In genomic region chr18:36186461-36187137, GRCh38 we compare ENCODE assay signal across 8 cellular contexts. TPM values are rescaled to one million over a fixed set of nuclear protein-coding genes. Genes with fewer than 3 reads are reported as not detected.
DNase-seq lines count a peak whose midpoint lies in the region; ATAC-seq, FAIRE-seq and TF ChIP-seq lines count a peak whose summit lies in the region.

No MANE protein-coding gene starts in this region.

- H3K4me3 ChIP-seq in GM06990 (replicated peaks; ENCODE audit: low read depth, low read length) (peak overlapping the region; percentile 65), KMS-11 (IDR thresholded peaks at IDR 0.05; ENCODE audit: insufficient read depth, low read depth, low read length) (no peak overlapping the region), astrocyte (ENCODE audit: insufficient read depth, low read depth, low read length) (peak overlapping the region; percentile 94)

- peak; percentile 20 for DNase-seq in GM06990 (ENCODE audit: extremely low read depth, insufficient read length)
- no peak for DNase-seq in astrocyte (ENCODE audit: low read depth)
- peak; percentile 50 for DNase-seq in iPS-NIHi11 (ENCODE audit: low spot score)
- no peak for DNase-seq in DMS114 treated with DMSO at 0.1 percent for 48 hours (lab: John Stamatoyannopoulos, UW; ENCODE audit: unreplicated experiment)
- DNase-seq in GM12892 (ENCODE audit: insufficient read length): no peak

- TF ChIP-seq CTCF in GM06990 (IDR thresholded peaks at IDR 0.05; ENCODE audit: insufficient read depth, low read length, poor library complexity, severe bottlenecking) (no peak), KMS-11 (conservative IDR thresholded peaks at IDR 0.05; ENCODE audit: low read depth, low read length) (no peak), astrocyte (IDR thresholded peaks at IDR 0.05; ENCODE audit: insufficient read depth, low read depth, low read length) (no peak)

- no peaks in the 10 kb centered on the region for H3K9me3 ChIP-seq in astrocyte (ENCODE audit: insufficient read depth, low read depth, low read length)

- H3K36me3 ChIP-seq in GM06990 (ENCODE audit: control insufficient read depth, insufficient read depth, low read length) (no peaks in the 10 kb centered on the region), KMS-11 (ENCODE audit: insufficient read depth) (no peaks in the 10 kb centered on the region), astrocyte (ENCODE audit: insufficient read depth, low read length) (no peaks in the 10 kb centered on the region)

- peaks cover 3% of the 10 kb centered on the region for H3K4me1 ChIP-seq in KMS-11 (ENCODE audit: low read depth, poor library complexity, severe bottlenecking)
- H3K4me1 ChIP-seq in astrocyte (ENCODE audit: insufficient read depth, low read length): peaks cover 9% of the 10 kb centered on the region

- H3K4me2 ChIP-seq in KMS-11 (peak overlapping the region; percentile 75), astrocyte (ENCODE audit: low read length) (peak overlapping the region; percentile 99)

- H3K27me3 ChIP-seq in GM06990 (replicated peaks; ENCODE audit: control insufficient read depth, insufficient read depth, low read length): no peaks in the 10 kb centered on the region
- no peaks in the 10 kb centered on the region; the same call in 1 of the 2 replicates for H3K27me3 ChIP-seq in KMS-11 (ENCODE audit: insufficient read depth, low read depth)
- no peaks in the 10 kb centered on the region for H3K27me3 ChIP-seq in astrocyte (ENCODE audit: insufficient read depth, low read length)

- no peaks in the 10 kb centered on the region for H3K9me3 Mint-ChIP-seq in astrocyte (ENCODE audit: unreplicated experiment)
- no peaks in the 10 kb centered on the region for H3K9me3 Mint-ChIP-seq in stimulated activated memory B cell treated with anti-CD40 and anti-IgM and Interleukin-4, amounts not matched to agents 10 μg/mL and 1 μg/mL and 100 μg/mL, for 72 hours

- no peak for TF ChIP-seq POLR2A in GM12892 (IDR thresholded peaks at IDR 0.05; ENCODE audit: low read depth, low read length)

- H3K36me3 Mint-ChIP-seq in astrocyte (ENCODE audit: low read depth, unreplicated experiment): no peaks in the 10 kb centered on the region
- no peaks in the 10 kb centered on the region for H3K36me3 Mint-ChIP-seq in stimulated activated memory B cell treated with anti-CD40 and anti-IgM and Interleukin-4, amounts not matched to agents 10 μg/mL and 1 μg/mL and 100 μg/mL, for 72 hours

- H3K27me3 Mint-ChIP-seq in astrocyte (ENCODE audit: low read depth, unreplicated experiment): peaks cover 55% of the 10 kb centered on the region
- H3K27me3 Mint-ChIP-seq in stimulated activated memory B cell treated with anti-CD40 and anti-IgM and Interleukin-4, amounts not matched to agents 10 μg/mL and 1 μg/mL and 100 μg/mL, for 72 hours: peaks cover 23% of the 10 kb centered on the region

- H3K4me1 Mint-ChIP-seq in astrocyte (ENCODE audit: low read depth, unreplicated experiment): no peaks in the 10 kb centered on the region
- H3K4me1 Mint-ChIP-seq in stimulated activated memory B cell treated with anti-CD40 and anti-IgM and Interleukin-4, amounts not matched to agents 10 μg/mL and 1 μg/mL and 100 μg/mL, for 72 hours: peaks cover 41% of the 10 kb centered on the region

- peak overlapping the region; percentile 44; the same call in 1 of the 2 replicates for H3K9ac ChIP-seq in KMS-11
- H3K9ac ChIP-seq in astrocyte (ENCODE audit: low read length): peak overlapping the region; percentile 91

- H3K4me3 Mint-ChIP-seq in astrocyte (ENCODE audit: unreplicated experiment): peak overlapping the region; percentile 84
- H3K4me3 Mint-ChIP-seq in stimulated activated memory B cell treated with anti-CD40 and anti-IgM and Interleukin-4, amounts not matched to agents 10 μg/mL and 1 μg/mL and 100 μg/mL, for 72 hours: peak overlapping the region; percentile 78

- H4K20me1 ChIP-seq in KMS-11 (ENCODE audit: insufficient read depth) (no peaks in the 10 kb centered on the region), astrocyte (ENCODE audit: insufficient read depth, low read length) (no peaks in the 10 kb centered on the region)

- no peak overlapping the region for H3K27ac Mint-ChIP-seq in astrocyte (ENCODE audit: unreplicated experiment)
- no peak overlapping the region for H3K27ac Mint-ChIP-seq in stimulated activated memory B cell treated with anti-CD40 and anti-IgM and Interleukin-4, amounts not matched to agents 10 μg/mL and 1 μg/mL and 100 μg/mL, for 72 hours

- FAIRE-seq in astrocyte (lab: Jason Lieb, UNC) (no peak), GM12892 (lab: Jason Lieb, UNC) (no peak)

- H2AFZ ChIP-seq in KMS-11 (ENCODE audit: low read depth) (peak overlapping the region; percentile 89), astrocyte (ENCODE audit: low read depth, low read length) (peak overlapping the region; percentile 95)

- peak; percentile 15 for ATAC-seq in stimulated activated memory B cell treated with anti-CD40 and anti-IgM and Interleukin-4, amounts not matched to agents 10 μg/mL and 1 μg/mL and 100 μg/mL, for 72 hours
- ATAC-seq in GM19351 (IDR thresholded peaks at IDR 0.05; ENCODE audit: unreplicated experiment): no peak

- no peak overlapping the region for H3K27ac ChIP-seq in KMS-11
- H3K27ac ChIP-seq in astrocyte (ENCODE audit: low read depth, low read length): peak overlapping the region; percentile 33

- H3K79me2 ChIP-seq in KMS-11 (ENCODE audit: insufficient read depth, low read depth) (no peaks in the 10 kb centered on the region), astrocyte (ENCODE audit: insufficient read depth, low read length) (no peaks in the 10 kb centered on the region)

RNA-seq across cellular contexts. Expression of gene MOCOS, which starts 0.7 kb away (rescaled TPM):
- total RNA-seq in astrocyte: 1.4 and 1.9 TPM in 2 replicates
- 1.3 TPM for polyA plus RNA-seq in GM12892 (2012; ENCODE audit: missing spikeins)

RNA-seq across cellular contexts. Expression of gene ELP2, which starts 56.9 kb away (rescaled TPM):
- total RNA-seq in astrocyte: 98.1 and 99.8 TPM in 2 replicates
- 91.3 TPM for polyA plus RNA-seq in GM12892 (2012; ENCODE audit: missing spikeins)

RNA-seq across cellular contexts. Expression of gene SLC39A6, which starts 57.5 kb away (rescaled TPM):
- 81.3 and 87.3 TPM in 2 replicates for total RNA-seq in astrocyte
- 26.8 TPM for polyA plus RNA-seq in GM12892 (2012; ENCODE audit: missing spikeins)

Comparison
In these comparisons a context has a peak if more than half of its experiments do, and no peak if none do; other contexts are left out.
1. DNase-seq: peak in GM06990 (single experiment) and iPS-NIHi11 (single experiment); none in astrocyte (single experiment), DMS114 treated with DMSO at 0.1 percent for 48 hours (single experiment) and GM12892 (single experiment).